In genomic region chr22:49776891-49777290, GRCh38 we compare ENCODE assay signal across 2 cellular contexts.
TF ChIP-seq lines count a peak whose summit lies in the region.

No MANE protein-coding gene starts in this region.

TF ChIP-seq in GM12878, 131 proteins besides CTCF, POLR2A, EP300 and RAD21 (continued from another document):
- TF ChIP-seq, protein P1, sequence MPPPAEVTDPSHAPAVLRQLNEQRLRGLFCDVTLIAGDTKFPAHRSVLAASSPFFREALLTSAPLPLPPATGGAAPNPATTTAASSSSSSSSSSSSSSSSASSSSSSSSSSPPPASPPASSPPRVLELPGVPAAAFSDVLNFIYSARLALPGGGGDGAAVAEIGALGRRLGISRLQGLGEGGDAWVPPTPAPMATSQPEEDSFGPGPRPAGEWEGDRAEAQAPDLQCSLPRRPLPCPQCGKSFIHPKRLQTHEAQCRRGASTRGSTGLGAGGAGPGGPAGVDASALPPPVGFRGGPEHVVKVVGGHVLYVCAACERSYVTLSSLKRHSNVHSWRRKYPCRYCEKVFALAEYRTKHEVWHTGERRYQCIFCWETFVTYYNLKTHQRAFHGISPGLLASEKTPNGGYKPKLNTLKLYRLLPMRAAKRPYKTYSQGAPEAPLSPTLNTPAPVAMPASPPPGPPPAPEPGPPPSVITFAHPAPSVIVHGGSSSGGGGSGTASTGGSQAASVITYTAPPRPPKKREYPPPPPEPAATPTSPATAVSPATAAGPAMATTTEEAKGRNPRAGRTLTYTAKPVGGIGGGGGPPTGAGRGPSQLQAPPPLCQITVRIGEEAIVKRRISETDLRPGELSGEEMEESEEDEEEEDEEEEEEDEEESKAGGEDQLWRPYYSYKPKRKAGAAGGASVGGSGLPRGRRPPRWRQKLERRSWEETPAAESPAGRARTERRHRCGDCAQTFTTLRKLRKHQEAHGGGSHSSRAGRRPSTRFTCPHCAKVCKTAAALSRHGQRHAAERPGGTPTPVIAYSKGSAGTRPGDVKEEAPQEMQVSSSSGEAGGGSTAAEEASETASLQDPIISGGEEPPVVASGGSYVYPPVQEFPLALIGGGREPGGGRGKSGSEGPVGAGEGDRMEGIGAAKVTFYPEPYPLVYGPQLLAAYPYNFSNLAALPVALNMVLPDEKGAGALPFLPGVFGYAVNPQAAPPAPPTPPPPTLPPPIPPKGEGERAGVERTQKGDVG (CRISPR knock-in tag; IDR thresholded peaks at IDR 0.05), result no peak
- TF ChIP-seq MXI1 (IDR thresholded peaks at IDR 0.05; ENCODE audit: low read depth, low read length) (no peak), GABPA (IDR thresholded peaks at IDR 0.05; ENCODE audit: low read depth) (no peak), RFX5 (IDR thresholded peaks at IDR 0.05; ENCODE audit: low read depth, low read length) (no peak), SMAD1 (IDR thresholded peaks at IDR 0.05; ENCODE audit: low read depth, partially characterized antibody) (no peak), RB1 (IDR thresholded peaks at IDR 0.05; ENCODE audit: borderline replicate concordance) (no peak), YY1 (IDR thresholded peaks at IDR 0.05; ENCODE audit: low read depth, low read length) (no peak), MYC (IDR thresholded peaks at IDR 0.05; ENCODE audit: insufficient read depth, insufficient read length, insufficient replicate concordance, low read length, severe bottlenecking) (no peak), CREB1 (IDR thresholded peaks at IDR 0.05; ENCODE audit: low read depth) (no peak), MEF2A (IDR thresholded peaks at IDR 0.05; ENCODE audit: insufficient read depth, low read depth, low read length) (no peak), SRF (IDR thresholded peaks at IDR 0.05; ENCODE audit: low read depth in 2 of 2, low read length in 2 of 2) (no peak)
- TF ChIP-seq, protein P2, sequence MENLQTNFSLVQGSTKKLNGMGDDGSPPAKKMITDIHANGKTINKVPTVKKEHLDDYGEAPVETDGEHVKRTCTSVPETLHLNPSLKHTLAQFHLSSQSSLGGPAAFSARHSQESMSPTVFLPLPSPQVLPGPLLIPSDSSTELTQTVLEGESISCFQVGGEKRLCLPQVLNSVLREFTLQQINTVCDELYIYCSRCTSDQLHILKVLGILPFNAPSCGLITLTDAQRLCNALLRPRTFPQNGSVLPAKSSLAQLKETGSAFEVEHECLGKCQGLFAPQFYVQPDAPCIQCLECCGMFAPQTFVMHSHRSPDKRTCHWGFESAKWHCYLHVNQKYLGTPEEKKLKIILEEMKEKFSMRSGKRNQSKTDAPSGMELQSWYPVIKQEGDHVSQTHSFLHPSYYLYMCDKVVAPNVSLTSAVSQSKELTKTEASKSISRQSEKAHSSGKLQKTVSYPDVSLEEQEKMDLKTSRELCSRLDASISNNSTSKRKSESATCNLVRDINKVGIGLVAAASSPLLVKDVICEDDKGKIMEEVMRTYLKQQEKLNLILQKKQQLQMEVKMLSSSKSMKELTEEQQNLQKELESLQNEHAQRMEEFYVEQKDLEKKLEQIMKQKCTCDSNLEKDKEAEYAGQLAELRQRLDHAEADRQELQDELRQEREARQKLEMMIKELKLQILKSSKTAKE (IDR thresholded peaks at IDR 0.05; ENCODE audit: low read depth, poor library complexity, severe bottlenecking), result no peak

TF ChIP-seq in SK-N-SH treated with all-trans-retinoic acid at 6 μM for 48 hours, 23 proteins besides CTCF, POLR2A, EP300 and RAD21 (continued from another document):
- TF ChIP-seq, protein P3, sequence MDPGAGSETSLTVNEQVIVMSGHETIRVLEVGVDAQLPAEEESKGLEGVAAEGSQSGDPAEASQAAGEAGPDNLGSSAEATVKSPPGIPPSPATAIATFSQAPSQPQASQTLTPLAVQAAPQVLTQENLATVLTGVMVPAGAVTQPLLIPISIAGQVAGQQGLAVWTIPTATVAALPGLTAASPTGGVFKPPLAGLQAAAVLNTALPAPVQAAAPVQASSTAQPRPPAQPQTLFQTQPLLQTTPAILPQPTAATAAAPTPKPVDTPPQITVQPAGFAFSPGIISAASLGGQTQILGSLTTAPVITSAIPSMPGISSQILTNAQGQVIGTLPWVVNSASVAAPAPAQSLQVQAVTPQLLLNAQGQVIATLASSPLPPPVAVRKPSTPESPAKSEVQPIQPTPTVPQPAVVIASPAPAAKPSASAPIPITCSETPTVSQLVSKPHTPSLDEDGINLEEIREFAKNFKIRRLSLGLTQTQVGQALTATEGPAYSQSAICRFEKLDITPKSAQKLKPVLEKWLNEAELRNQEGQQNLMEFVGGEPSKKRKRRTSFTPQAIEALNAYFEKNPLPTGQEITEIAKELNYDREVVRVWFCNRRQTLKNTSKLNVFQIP (CRISPR knock-in tag; IDR thresholded peaks at IDR 0.05; ENCODE audit: borderline replicate concordance, low read depth), result no peak
- TF ChIP-seq ARNTL (CRISPR knock-in tag; IDR thresholded peaks at IDR 0.05; ENCODE audit: borderline replicate concordance, low read depth), result no peak
- TF ChIP-seq OSR1 (CRISPR knock-in tag; IDR thresholded peaks at IDR 0.05), result no peak
- TF ChIP-seq ZFP30 (CRISPR knock-in tag; IDR thresholded peaks at IDR 0.05), result no peak
- no peak for TF ChIP-seq ESRRG (CRISPR knock-in tag; IDR thresholded peaks at IDR 0.05)
- no peak for TF ChIP-seq BACH2 (CRISPR knock-in tag; IDR thresholded peaks at IDR 0.05; ENCODE audit: borderline replicate concordance)
- no peak for TF ChIP-seq ZFP3 (CRISPR knock-in tag; IDR thresholded peaks at IDR 0.05)
- no peak for TF ChIP-seq SNAI2 (CRISPR knock-in tag; IDR thresholded peaks at IDR 0.05)
- no peak for TF ChIP-seq TCF4 (CRISPR knock-in tag; IDR thresholded peaks at IDR 0.05; ENCODE audit: borderline replicate concordance)
- no peak for TF ChIP-seq TOX (CRISPR knock-in tag; IDR thresholded peaks at IDR 0.05; ENCODE audit: borderline replicate concordance)
- TF ChIP-seq, protein P4, sequence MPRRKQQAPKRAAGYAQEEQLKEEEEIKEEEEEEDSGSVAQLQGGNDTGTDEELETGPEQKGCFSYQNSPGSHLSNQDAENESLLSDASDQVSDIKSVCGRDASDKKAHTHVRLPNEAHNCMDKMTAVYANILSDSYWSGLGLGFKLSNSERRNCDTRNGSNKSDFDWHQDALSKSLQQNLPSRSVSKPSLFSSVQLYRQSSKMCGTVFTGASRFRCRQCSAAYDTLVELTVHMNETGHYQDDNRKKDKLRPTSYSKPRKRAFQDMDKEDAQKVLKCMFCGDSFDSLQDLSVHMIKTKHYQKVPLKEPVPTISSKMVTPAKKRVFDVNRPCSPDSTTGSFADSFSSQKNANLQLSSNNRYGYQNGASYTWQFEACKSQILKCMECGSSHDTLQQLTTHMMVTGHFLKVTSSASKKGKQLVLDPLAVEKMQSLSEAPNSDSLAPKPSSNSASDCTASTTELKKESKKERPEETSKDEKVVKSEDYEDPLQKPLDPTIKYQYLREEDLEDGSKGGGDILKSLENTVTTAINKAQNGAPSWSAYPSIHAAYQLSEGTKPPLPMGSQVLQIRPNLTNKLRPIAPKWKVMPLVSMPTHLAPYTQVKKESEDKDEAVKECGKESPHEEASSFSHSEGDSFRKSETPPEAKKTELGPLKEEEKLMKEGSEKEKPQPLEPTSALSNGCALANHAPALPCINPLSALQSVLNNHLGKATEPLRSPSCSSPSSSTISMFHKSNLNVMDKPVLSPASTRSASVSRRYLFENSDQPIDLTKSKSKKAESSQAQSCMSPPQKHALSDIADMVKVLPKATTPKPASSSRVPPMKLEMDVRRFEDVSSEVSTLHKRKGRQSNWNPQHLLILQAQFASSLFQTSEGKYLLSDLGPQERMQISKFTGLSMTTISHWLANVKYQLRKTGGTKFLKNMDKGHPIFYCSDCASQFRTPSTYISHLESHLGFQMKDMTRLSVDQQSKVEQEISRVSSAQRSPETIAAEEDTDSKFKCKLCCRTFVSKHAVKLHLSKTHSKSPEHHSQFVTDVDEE (CRISPR knock-in tag; IDR thresholded peaks at IDR 0.05), result no peak
- TF ChIP-seq ZNF8 (CRISPR knock-in tag; IDR thresholded peaks at IDR 0.05), result no peak
- TF ChIP-seq PPARA (CRISPR knock-in tag; IDR thresholded peaks at IDR 0.05; ENCODE audit: borderline replicate concordance), result no peak
- TF ChIP-seq ZC3H10 (CRISPR knock-in tag; IDR thresholded peaks at IDR 0.05), result no peak
- no peak for TF ChIP-seq ISL1 (CRISPR knock-in tag; IDR thresholded peaks at IDR 0.05)
- no peak for TF ChIP-seq RARB (CRISPR knock-in tag; IDR thresholded peaks at IDR 0.05)
- TF ChIP-seq CSRNP3 (CRISPR knock-in tag; IDR thresholded peaks at IDR 0.05), result no peak
